ENCODE assay signal across 8 cellular contexts in genomic region chr1:147242449-147243227, GRCh38. TPM values are rescaled to one million over a fixed set of nuclear protein-coding genes. Genes with fewer than 3 reads are reported as not detected.
DNase-seq lines count a peak whose midpoint lies in the region; ATAC-seq and TF ChIP-seq lines count a peak whose summit lies in the region.

Gene CHD1L (plus strand): TSS chr1:147242684. CDS start chr1:147242704, 20 bp downstream.

- peak within 1 kb of the TSS; percentile 94 for H3K9ac ChIP-seq in SK-N-SH

- TF ChIP-seq RAD21 in SK-N-SH (IDR thresholded peaks at IDR 0.05; ENCODE audit: low read length) = peak; percentile 89

- peaks cover 2% of the 10 kb centered on the region for H3K27me3 Mint-ChIP-seq in activated naive CD4-positive, alpha-beta T cell treated with anti-CD3 and anti-CD28 coated beads, Interleukin-2, amount 50 U/mL, for 24 hours

- DNase-seq in GM10266 (ENCODE audit: extremely low spot score) = peak; percentile 93
- peak; percentile 94 for DNase-seq in NCI-H1048 (lab: John Stamatoyannopoulos, UW)
- peak; percentile 94 for DNase-seq in SK-N-SH
- DNase-seq in glomerular visceral epithelial cell (ENCODE audit: extremely low spot score) = peak; percentile 96
- peak; percentile 98 for DNase-seq in osteoblast (ENCODE audit: insufficient read length, low spot score, missing footprints)
- peak; percentile 88 for DNase-seq in thoracic aorta (ENCODE audit: low spot score)

- peaks cover 4% of the 10 kb centered on the region for H3F3A ChIP-seq in SK-N-SH (replicated peaks; ENCODE audit: insufficient read depth)

- H3K36me3 ChIP-seq in SK-N-SH (replicated peaks in 1 of 2; ENCODE audit: control insufficient read depth in 1 of 2, insufficient read depth in 2 of 2, low read length in 1 of 2) (no peaks in the 10 kb centered on the region), osteoblast (ENCODE audit: insufficient read depth, low read length) (no peaks in the 10 kb centered on the region), thoracic aorta (no peaks in the 10 kb centered on the region)

- peak within 1 kb of the TSS; percentile 94 for H3K4me3 Mint-ChIP-seq in activated naive CD4-positive, alpha-beta T cell treated with anti-CD3 and anti-CD28 coated beads, Interleukin-2, amount 50 U/mL, for 24 hours

- peak; percentile 81 for ATAC-seq in HG02588 (IDR thresholded peaks at IDR 0.05; ENCODE audit: unreplicated experiment)
- ATAC-seq in thoracic aorta (ENCODE audit: insufficient number of reproducible peaks, low FRiP score, low read depth) = peak; percentile 94

- H3K27ac Mint-ChIP-seq in activated naive CD4-positive, alpha-beta T cell treated with anti-CD3 and anti-CD28 coated beads, Interleukin-2, amount 50 U/mL, for 24 hours = peak within 1 kb of the TSS; percentile 76

- H3K27ac ChIP-seq in SK-N-SH (ENCODE audit: low read depth in 2 of 2, low read length in 1 of 2) = peak within 1 kb of the TSS; percentile 85 to 92
- H3K27ac ChIP-seq in osteoblast (ENCODE audit: low read depth, low read length) = peak within 1 kb of the TSS; percentile 90
- H3K27ac ChIP-seq in thoracic aorta = peak within 1 kb of the TSS; percentile 95 to 96

- no peaks in the 10 kb centered on the region for H3K9me3 Mint-ChIP-seq in activated naive CD4-positive, alpha-beta T cell treated with anti-CD3 and anti-CD28 coated beads, Interleukin-2, amount 50 U/mL, for 24 hours

- POLR2A ChIA-PET in SK-N-SH (lab: Yijun Ruan, JAX) = interaction anchor here (0.7 to 1.5 kb wide), 4 partner anchors 11 to 74 kb away, joined by 3 to 5 read pairs (median 4); no protein-coding TSS in a partner anchor

- H2AFZ ChIP-seq in SK-N-SH (ENCODE audit: low read depth) = peak within 1 kb of the TSS; percentile 99
- H2AFZ ChIP-seq in osteoblast (ENCODE audit: low read length) = peak within 1 kb of the TSS; percentile 90

- H3K4me1 Mint-ChIP-seq in activated naive CD4-positive, alpha-beta T cell treated with anti-CD3 and anti-CD28 coated beads, Interleukin-2, amount 50 U/mL, for 24 hours = peaks cover 40% of the 10 kb centered on the region

- H3K9me3 ChIP-seq in SK-N-SH (no peaks in the 10 kb centered on the region), osteoblast (ENCODE audit: low read depth, low read length) (no peaks in the 10 kb centered on the region), thoracic aorta (no peaks in the 10 kb centered on the region)

- peaks cover 6% of the 10 kb centered on the region for H3K36me3 Mint-ChIP-seq in activated naive CD4-positive, alpha-beta T cell treated with anti-CD3 and anti-CD28 coated beads, Interleukin-2, amount 50 U/mL, for 24 hours

- CTCF ChIA-PET in SK-N-SH (lab: Yijun Ruan, JAX) = interaction anchor here (0.6 to 3.6 kb wide), 35 partner anchors 8 to 393 kb away, joined by 3 to 51 read pairs (median 4); partner anchors contain the start of gene FMO5

- 1% methylated on average over 19 of the region's 82 CpGs for WGBS in SK-N-SH (ENCODE audit: low lambda C conversion rate)

- no peaks in the 10 kb centered on the region for H3K27me3 ChIP-seq in SK-N-SH (ENCODE audit: insufficient read depth)
- no peaks in the 10 kb centered on the region for H3K27me3 ChIP-seq in osteoblast (ENCODE audit: insufficient read depth, low read length)
- H3K27me3 ChIP-seq in thoracic aorta (replicated peaks; ENCODE audit: insufficient read depth) = no peaks in the 10 kb centered on the region

- H4K20me1 ChIP-seq in SK-N-SH (ENCODE audit: insufficient read depth) (0 out of 2 replicates have a peak, but pooled peaks cover 15% of the 10 kb centered on the region), osteoblast (ENCODE audit: insufficient read depth, low read length) (peaks cover 11% of the 10 kb centered on the region)

- no peaks in the 10 kb centered on the region for H3K9me2 ChIP-seq in SK-N-SH

- H3K4me1 ChIP-seq in SK-N-SH (ENCODE audit: control insufficient read depth in 1 of 2, insufficient read depth in 2 of 2, low read depth in 1 of 2, low read length in 1 of 2) (peaks cover 0 to 19% of the 10 kb centered on the region in 2 experiments; a peak in 2 of 4 replicates), osteoblast (ENCODE audit: insufficient read depth, low read length) (peaks cover 20% of the 10 kb centered on the region), thoracic aorta (ENCODE audit: control insufficient read depth in 1 of 2, low read depth in 2 of 2) (peaks cover 10 to 37% of the 10 kb centered on the region in 2 donors)

- H3K4me2 ChIP-seq in SK-N-SH (peak within 1 kb of the TSS; percentile 85), osteoblast (ENCODE audit: insufficient read depth, low read length) (peak within 1 kb of the TSS; percentile 86)

- no peak for TF ChIP-seq EP300 in SK-N-SH (IDR thresholded peaks at IDR 0.05; ENCODE audit: borderline replicate concordance in 1 of 2, low read depth in 1 of 2, low read length in 1 of 2)

- TF ChIP-seq CTCF in GM10266 (IDR thresholded peaks at IDR 0.05; ENCODE audit: control insufficient read depth, insufficient read depth, low read depth, missing control alignments) (peak; percentile 100), SK-N-SH (IDR thresholded peaks at IDR 0.05) (peak; percentile 74), osteoblast (IDR thresholded peaks at IDR 0.05; ENCODE audit: extremely low read depth, low read depth, low read length) (peak; percentile 81), thoracic aorta (IDR thresholded peaks at IDR 0.05) (peak; percentile 70)

- peak within 1 kb of the TSS; percentile 75 to 99 for H3K4me3 ChIP-seq in SK-N-SH (ENCODE audit: low read depth in 2 of 2, low read length in 1 of 2)
- H3K4me3 ChIP-seq in osteoblast (ENCODE audit: insufficient read depth, low read length) = peak within 1 kb of the TSS; percentile 81
- peak within 1 kb of the TSS; percentile 96 for H3K4me3 ChIP-seq in thoracic aorta

- peaks cover 43% of the 10 kb centered on the region for H3K79me2 ChIP-seq in SK-N-SH (ENCODE audit: insufficient read depth)
- H3K79me2 ChIP-seq in osteoblast (ENCODE audit: insufficient read depth, low read length) = peaks cover 46% of the 10 kb centered on the region

TF ChIP-seq in SK-N-SH, 30 proteins besides CTCF, POLR2A, EP300 and RAD21:
- TF ChIP-seq POLR2AphosphoS5 (IDR thresholded peaks at IDR 0.05; ENCODE audit: low read depth, low read length) (peak; percentile 54), USF2 (IDR thresholded peaks at IDR 0.05; ENCODE audit: borderline replicate concordance, low read depth, low read length) (0 out of 2 replicates have a peak, but pooled peaks have one; percentile 8), RXRA (IDR thresholded peaks at IDR 0.05; ENCODE audit: borderline replicate concordance, low read depth) (no peak), SIN3A (IDR thresholded peaks at IDR 0.05; ENCODE audit: borderline replicate concordance, low read depth, low read length) (peak; percentile 57; the same call in 1 of the 2 replicates), TEAD4 (IDR thresholded peaks at IDR 0.05; ENCODE audit: borderline replicate concordance, insufficient read depth) (no peak), RCOR1 (IDR thresholded peaks at IDR 0.05; ENCODE audit: low read length) (peak; percentile 46), ELF1 (IDR thresholded peaks at IDR 0.05) (peak; percentile 14; the same call in 1 of the 2 replicates), USF1 (IDR thresholded peaks at IDR 0.05; ENCODE audit: borderline replicate concordance, low read depth) (no peak), MXI1 (IDR thresholded peaks at IDR 0.05; ENCODE audit: low read depth, low read length) (peak; percentile 79), TAF1 (IDR thresholded peaks at IDR 0.05; ENCODE audit: borderline replicate concordance, low read depth, low read length) (peak; percentile 47; the same call in 1 of the 2 replicates), NRF1 (IDR thresholded peaks at IDR 0.05; ENCODE audit: low read depth, low read length) (peak; percentile 62), CHD2 (IDR thresholded peaks at IDR 0.05; ENCODE audit: low read length, partially characterized antibody) (peak; percentile 45), FOXJ3 (CRISPR knock-in tag; IDR thresholded peaks at IDR 0.05) (0 out of 2 replicates have a peak, but pooled peaks have one; percentile 38), NFIC (IDR thresholded peaks at IDR 0.05; ENCODE audit: borderline replicate concordance) (no peak), MAX (IDR thresholded peaks at IDR 0.05; ENCODE audit: low read depth) (peak; percentile 79), FOSL2 (IDR thresholded peaks at IDR 0.05; ENCODE audit: borderline replicate concordance, low read depth) (no peak), SMC3 (IDR thresholded peaks at IDR 0.05; ENCODE audit: low read depth, low read length) (peak; percentile 80), MEF2A (IDR thresholded peaks at IDR 0.05; ENCODE audit: borderline replicate concordance, low read depth) (no peak)

RNA-seq across cellular contexts. Expression of gene CHD1L, which starts in this region (rescaled TPM):
- 24.7 and 37.2 TPM in 2 replicates for polyA plus RNA-seq in SK-N-SH (2012; rRNA removed)
- 32.3 and 34.1 TPM in 2 replicates for polyA plus RNA-seq in SK-N-SH (2012; cell fraction: cytosol; rRNA removed)
- polyA plus RNA-seq in SK-N-SH (2012; cell fraction: nucleus; rRNA removed) = 28.2 and 53.7 TPM in 2 replicates
- total RNA-seq in osteoblast (25.6 and 27.5 TPM in 2 replicates), thoracic aorta (10 to 100 TPM; 36.6 to 50.8 TPM)

Comparison
In these comparisons a context has a peak if more than half of its experiments do, and no peak if none do; other contexts are left out.
1. Peak in every context shown above with its lines: DNase-seq, ATAC-seq, H3K4me3 ChIP-seq and H3K27ac ChIP-seq.